In the genomic region with DNA sequence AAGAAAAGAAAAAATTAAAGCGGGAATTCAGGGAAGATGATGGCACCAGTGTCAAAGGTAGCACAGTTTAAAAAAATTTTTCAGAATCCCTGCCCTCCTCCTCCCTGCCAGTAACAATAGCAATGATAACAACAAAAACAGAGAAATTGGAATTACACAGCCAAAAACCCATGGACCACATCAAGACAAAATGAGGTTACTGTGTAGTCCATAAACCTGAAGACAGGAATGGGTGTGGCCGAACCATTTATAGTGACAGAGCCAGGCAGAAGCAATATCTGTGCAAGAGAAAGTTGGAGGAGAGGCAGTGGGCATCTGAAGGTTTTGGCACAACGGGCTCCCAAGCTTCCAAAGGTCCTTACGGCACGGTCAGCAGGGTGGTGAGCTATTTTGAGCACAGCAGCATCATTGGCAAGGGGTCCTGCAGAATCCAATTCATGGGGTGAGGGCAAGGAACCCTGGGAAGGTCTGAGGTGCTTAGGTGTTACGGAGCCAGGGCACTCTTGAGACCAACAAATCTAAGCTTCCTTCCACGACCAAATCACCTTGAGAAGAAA, we compare ENCODE assay signal across 19 cellular contexts.
DNase-seq lines count a peak whose midpoint lies in the region; ATAC-seq and TF ChIP-seq lines count a peak whose summit lies in the region.
"Had no signal": no experiment of that assay in that cellular context is flagged by ENCODE, and none has a peak within 500 bp of the region (broad histone marks: within the 10 kb centered on the region; RNA-seq: fewer than 3 reads in every experiment).

No MANE protein-coding gene starts in this region.

- peak overlapping the region; percentile 18 to 93 for H3K4me3 Mint-ChIP-seq in activated T-cell treated with anti-CD3 and anti-CD28 coated beads, Interleukin-2, amount 50 U/mL, for 72 hours
- H3K4me3 Mint-ChIP-seq: H9; neural crest cell; stimulated activated memory B cell treated with anti-CD40 and anti-IgM and Interleukin-4, amounts not matched to agents 10 μg/mL and 1 μg/mL and 100 μg/mL, for 72 hours had no signal

- no peak for TF ChIP-seq CTCF in left ventricle myocardium inferior (IDR thresholded peaks at IDR 0.05; ENCODE audit: borderline replicate concordance)
- TF ChIP-seq CTCF in WERI-Rb-1 (IDR thresholded peaks at IDR 0.05; ENCODE audit: low read depth, low read length): no peak

- H3K9me3 ChIP-seq in left ventricle myocardium inferior (replicated peaks) (no peaks in the 10 kb centered on the region), WERI-Rb-1 (ENCODE audit: severe bottlenecking) (no peaks in the 10 kb centered on the region)
- H3K9me3 ChIP-seq: Peyer's patch, upper lobe of left lung had no signal

- peaks cover 75% of the 10 kb centered on the region for H3K4me1 Mint-ChIP-seq in activated T-cell treated with anti-CD3 and anti-CD28 coated beads, Interleukin-2, amount 50 U/mL, for 72 hours (ENCODE audit: low read depth)
- H3K4me1 Mint-ChIP-seq: H9, neural crest cell had no signal

- H3K36me3 ChIP-seq in left ventricle myocardium inferior: no peaks in the 10 kb centered on the region
- no peaks in the 10 kb centered on the region for H3K36me3 ChIP-seq in WERI-Rb-1
- H3K36me3 ChIP-seq: Peyer's patch, upper lobe of left lung had no signal

- ATAC-seq in activated T-cell treated with anti-CD3 and anti-CD28 coated beads, Interleukin-2, amount 50 U/mL, for 72 hours (replicated peaks in 1 of 2): peak; percentile 27 to 50
- ATAC-seq in stimulated activated naive CD8-positive, alpha-beta T cell treated with anti-CD3 and anti-CD28 coated beads, Interleukin-15, Interleukin-2, amounts not matched to agents 100 U/mL and 50 U/mL, for 24 hours: peak; percentile 29
- ATAC-seq in GM21825 (IDR thresholded peaks at IDR 0.05; ENCODE audit: unreplicated experiment): no peak
- ATAC-seq: stimulated activated memory B cell treated with anti-CD40 and anti-IgM and Interleukin-4, amounts not matched to agents 10 μg/mL and 1 μg/mL and 100 μg/mL, for 72 hours had no signal

- H3K9me3 Mint-ChIP-seq in activated T-cell treated with anti-CD3 and anti-CD28 coated beads, Interleukin-2, amount 50 U/mL, for 72 hours: peaks cover 0 to 2% of the 10 kb centered on the region in 2 donors
- H3K9me3 Mint-ChIP-seq: H9; stimulated activated memory B cell treated with anti-CD40 and anti-IgM and Interleukin-4, amounts not matched to agents 10 μg/mL and 1 μg/mL and 100 μg/mL, for 72 hours had no signal

- H3K4me3 ChIP-seq in left ventricle myocardium inferior: no peak overlapping the region
- no peak overlapping the region for H3K4me3 ChIP-seq in WERI-Rb-1 (ENCODE audit: low read depth, low read length)
- H3K4me3 ChIP-seq: Peyer's patch, SK-N-MC, upper lobe of left lung had no signal

- intact Hi-C loops in left ventricle myocardium inferior (cut with micrococcal nuclease): no loop called here

- peak; percentile 35 to 42 for DNase-seq in activated T-cell treated with anti-CD3 and anti-CD28 coated beads, Interleukin-2, amount 50 U/mL, for 72 hours
- DNase-seq in activated T-cell treated with anti-CD3 and anti-CD28 coated beads, Interleukin-2, amount 50 U/mL, for 1 hour: no peak
- DNase-seq in SW480 (ENCODE audit: low spot score) (peak; percentile 3), left ventricle myocardium inferior (no peak), WERI-Rb-1 (no peak), ecto neural progenitor cell (ENCODE audit: low spot score) (no peak)
- DNase-seq in stimulated activated naive CD8-positive, alpha-beta T cell treated with anti-CD3 and anti-CD28 coated beads, Interleukin-15, Interleukin-2, amounts not matched to agents 100 U/mL and 50 U/mL, for 24 hours: no peak
- DNase-seq: activated effector memory CD4-positive, alpha-beta T cell treated with Interleukin-2 at 50 U/mL for 16 hours; EL; H9; kidney glomerular epithelial cell; MM.1S; NCI-H226; Peyer's patch; upper lobe of left lung had no signal

- H3K27ac ChIP-seq in left ventricle myocardium inferior (replicated peaks) (peak overlapping the region; percentile 9), WERI-Rb-1 (no peak overlapping the region)
- H3K27ac ChIP-seq: Peyer's patch, SK-N-MC had no signal

- H3K36me3 Mint-ChIP-seq in activated T-cell treated with anti-CD3 and anti-CD28 coated beads, Interleukin-2, amount 50 U/mL, for 72 hours (ENCODE audit: insufficient read depth in 2 of 2): peaks cover 14 to 25% of the 10 kb centered on the region in 2 donors

- peaks cover 45% of the 10 kb centered on the region for H3K4me1 ChIP-seq in left ventricle myocardium inferior
- H3K4me1 ChIP-seq: Peyer's patch had no signal

- H3K27me3 Mint-ChIP-seq in activated T-cell treated with anti-CD3 and anti-CD28 coated beads, Interleukin-2, amount 50 U/mL, for 72 hours (ENCODE audit: low read depth): no peaks in the 10 kb centered on the region
- H3K27me3 Mint-ChIP-seq: stimulated activated memory B cell treated with anti-CD40 and anti-IgM and Interleukin-4, amounts not matched to agents 10 μg/mL and 1 μg/mL and 100 μg/mL, for 72 hours had no signal

- H3K27me3 ChIP-seq in left ventricle myocardium inferior (ENCODE audit: low read depth) (no peaks in the 10 kb centered on the region), WERI-Rb-1 (ENCODE audit: insufficient read depth, low read depth, severe bottlenecking) (no peaks in the 10 kb centered on the region)
- H3K27me3 ChIP-seq: Peyer's patch, upper lobe of left lung had no signal

- peak overlapping the region; percentile 91 for H3K27ac Mint-ChIP-seq in activated T-cell treated with anti-CD3 and anti-CD28 coated beads, Interleukin-2, amount 50 U/mL, for 72 hours
- H3K27ac Mint-ChIP-seq: H9; stimulated activated memory B cell treated with anti-CD40 and anti-IgM and Interleukin-4, amounts not matched to agents 10 μg/mL and 1 μg/mL and 100 μg/mL, for 72 hours had no signal

Comparison
In these comparisons a context has a peak if more than half of its experiments do, and no peak if none do; other contexts are left out.
1. DNase-seq: peak in activated T-cell treated with anti-CD3 and anti-CD28 coated beads, Interleukin-2, amount 50 U/mL, for 72 hours (2 of 2) and SW480 (single experiment); none in activated T-cell treated with anti-CD3 and anti-CD28 coated beads, Interleukin-2, amount 50 U/mL, for 1 hour (single experiment), left ventricle myocardium inferior (single experiment), stimulated activated naive CD8-positive, alpha-beta T cell treated with anti-CD3 and anti-CD28 coated beads, Interleukin-15, Interleukin-2, amounts not matched to agents 100 U/mL and 50 U/mL, for 24 hours (single experiment), WERI-Rb-1 (single experiment) and ecto neural progenitor cell (single experiment).